In the genomic region with DNA sequence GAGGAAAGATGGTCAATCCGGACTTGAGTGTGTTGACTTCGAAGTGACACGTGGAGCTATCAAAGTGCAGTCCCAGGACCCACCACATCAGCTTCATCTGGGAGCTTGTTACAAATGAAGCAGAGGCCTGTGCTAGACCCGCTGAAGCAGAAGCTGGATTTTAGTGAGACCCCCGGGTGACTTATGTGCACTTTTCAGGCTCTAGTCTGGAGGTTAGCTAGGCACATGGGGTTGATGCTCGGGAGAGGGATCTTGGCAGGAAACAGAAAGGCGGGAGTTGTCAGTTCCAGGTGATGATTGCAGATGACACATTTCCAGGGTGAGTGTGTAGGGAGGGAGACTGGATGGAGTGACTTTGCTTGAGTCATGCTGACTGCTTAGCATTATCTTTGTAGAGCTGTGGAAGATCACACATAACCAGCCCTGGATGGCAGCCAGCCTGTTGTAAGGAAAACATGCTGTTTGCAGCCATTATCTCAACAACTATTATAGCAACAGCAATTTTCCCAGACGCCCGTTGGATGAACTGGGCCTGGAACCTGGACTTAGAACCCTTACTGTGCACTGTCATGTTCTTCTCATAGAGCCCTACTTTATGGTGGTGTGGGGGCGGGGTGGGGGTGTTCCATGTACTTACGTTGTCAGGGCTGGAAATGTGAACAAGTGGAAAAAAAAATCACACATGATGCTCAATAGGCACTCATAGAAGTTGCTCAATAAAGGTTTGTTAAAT, we compare ENCODE assay signal across 13 cellular contexts.
DNase-seq lines count a peak whose midpoint lies in the region; ATAC-seq, FAIRE-seq and TF ChIP-seq lines count a peak whose summit lies in the region.
"Had no signal": no experiment of that assay in that cellular context is flagged by ENCODE, and none has a peak within 500 bp of the region (broad histone marks: within the 10 kb centered on the region; RNA-seq: fewer than 3 reads in every experiment).

No MANE protein-coding gene starts in this region.

- ATAC-seq in HG03565 (IDR thresholded peaks at IDR 0.05; ENCODE audit: unreplicated experiment) (no peak), GM21737 (IDR thresholded peaks at IDR 0.05; ENCODE audit: unreplicated experiment) (no peak)
- ATAC-seq: activated CD8-positive, alpha-beta memory T cell treated with anti-CD3 and anti-CD28 coated beads, Interleukin-2, amount 10 ng/mL, durations not matched to agents 7 days and 5 days had no signal

- peak; percentile 85 for FAIRE-seq in RCC 7860 (lab: Jason Lieb, UNC)
- FAIRE-seq: GM12891 had no signal

- DNase-seq in GM04503 (ENCODE audit: low read depth) (peak; percentile 89), RCC 7860 (ENCODE audit: low spot score) (peak; percentile 93), fibroblast of the aortic adventitia (ENCODE audit: low read depth) (peak; percentile 98), occipital lobe (lab: John Stamatoyannopoulos, UW) (peak; percentile 46), NCI-H2029 (lab: John Stamatoyannopoulos, UW) (no peak)
- no peak for DNase-seq in activated CD4-positive, alpha-beta T cell treated with anti-CD3 and anti-CD28 coated beads for 1 hour
- DNase-seq: activated CD8-positive, alpha-beta memory T cell treated with anti-CD3 and anti-CD28 coated beads, Interleukin-2, amount 10 ng/mL, durations not matched to agents 7 days and 5 days; NCI-H510A; thyroid gland had no signal

- H3K4me3 ChIP-seq in fibroblast of the aortic adventitia (ENCODE audit: low read depth, low read length): no peak overlapping the region
- H3K4me3 ChIP-seq: esophagus muscularis mucosa, thyroid gland had no signal

- TF ChIP-seq CTCF in fibroblast of the aortic adventitia (IDR thresholded peaks at IDR 0.05; ENCODE audit: insufficient read depth, low read length): peak; percentile 12

Comparison
In these comparisons a context has a peak if more than half of its experiments do, and no peak if none do; other contexts are left out.
1. DNase-seq: peak in GM04503 (single experiment), RCC 7860 (single experiment), fibroblast of the aortic adventitia (single experiment) and occipital lobe (single experiment); none in activated CD4-positive, alpha-beta T cell treated with anti-CD3 and anti-CD28 coated beads for 1 hour (single experiment) and NCI-H2029 (single experiment).